In genomic region chr3:32138545-32139104, GRCh38 we compare ENCODE assay signal across 15 cellular contexts. TPM values are rescaled to one million over a fixed set of nuclear protein-coding genes. Genes with fewer than 3 reads are reported as not detected.
A peak's percentile ranks its signal among the peaks of the same experiment; 100 is the strongest.
DNase-seq lines count a peak whose midpoint lies in the region; ATAC-seq and TF ChIP-seq lines count a peak whose summit lies in the region.
"Had no signal": no experiment of that assay in that cellular context is flagged by ENCODE, and none has a peak within 500 bp of the region (broad histone marks: within the 10 kb centered on the region; RNA-seq: fewer than 3 reads in every experiment).

No MANE protein-coding gene starts in this region.

- no peak for TF ChIP-seq POLR2A in adrenal gland (IDR thresholded peaks at IDR 0.05)

- H3K4me1 Mint-ChIP-seq in activated naive CD4-positive, alpha-beta T cell treated with anti-CD3 and anti-CD28 coated beads, Interleukin-2, amount 10 ng/mL, durations not matched to agents 7 days and 5 days = peaks cover 21% of the 10 kb centered on the region
- peaks cover 30 to 41% of the 10 kb centered on the region in 2 donors for H3K4me1 Mint-ChIP-seq in stimulated activated naive B cell treated with anti-CD40 and anti-IgM and Interleukin-4, amounts not matched to agents 10 μg/mL and 1 μg/mL and 100 μg/mL, for 72 hours

- peaks cover 41% of the 10 kb centered on the region for H3K36me3 Mint-ChIP-seq in activated naive CD4-positive, alpha-beta T cell treated with anti-CD3 and anti-CD28 coated beads, Interleukin-2, amount 10 ng/mL, durations not matched to agents 7 days and 5 days
- peaks cover 17 to 30% of the 10 kb centered on the region in 2 donors for H3K36me3 Mint-ChIP-seq in stimulated activated naive B cell treated with anti-CD40 and anti-IgM and Interleukin-4, amounts not matched to agents 10 μg/mL and 1 μg/mL and 100 μg/mL, for 72 hours
- H3K36me3 Mint-ChIP-seq: stimulated activated effector memory CD8-positive, alpha-beta T cell treated with anti-CD3 and anti-CD28 coated beads, Interleukin-12 subunit alpha, Interleukin-12 subunit beta, amount 100 ng/mL, for 72 hours had no signal

- no peaks in the 10 kb centered on the region for H3K27me3 ChIP-seq in adrenal gland
- H3K27me3 ChIP-seq: heart right ventricle, upper lobe of right lung had no signal

- peaks cover 12 to 22% of the 10 kb centered on the region in 2 donors for H3K4me1 ChIP-seq in adrenal gland (replicated peaks in 1 of 2)

- H3K27me3 Mint-ChIP-seq in activated naive CD4-positive, alpha-beta T cell treated with anti-CD3 and anti-CD28 coated beads, Interleukin-2, amount 10 ng/mL, durations not matched to agents 7 days and 5 days = no peaks in the 10 kb centered on the region
- no peaks in the 10 kb centered on the region for H3K27me3 Mint-ChIP-seq in stimulated activated naive B cell treated with anti-CD40 and anti-IgM and Interleukin-4, amounts not matched to agents 10 μg/mL and 1 μg/mL and 100 μg/mL, for 72 hours

- peak; percentile 80 to 83 for ATAC-seq in stimulated activated naive B cell treated with anti-CD40 and anti-IgM and Interleukin-4, amounts not matched to agents 10 μg/mL and 1 μg/mL and 100 μg/mL, for 72 hours (replicated peaks)
- no peak for ATAC-seq in HG03095 (IDR thresholded peaks at IDR 0.05; ENCODE audit: unreplicated experiment)
- ATAC-seq: esophagus mucosa; stimulated activated effector memory CD8-positive, alpha-beta T cell treated with anti-CD3 and anti-CD28 coated beads, Interleukin-12 subunit alpha, Interleukin-12 subunit beta, amount 100 ng/mL, for 72 hours; upper lobe of right lung had no signal

- H3K9me3 ChIP-seq in adrenal gland (replicated peaks in 1 of 3) = no peaks in the 10 kb centered on the region
- H3K9me3 ChIP-seq: heart right ventricle, upper lobe of right lung had no signal

- no peaks in the 10 kb centered on the region for H3K36me3 ChIP-seq in adrenal gland (replicated peaks in 1 of 2)
- H3K36me3 ChIP-seq: upper lobe of right lung had no signal

- no peaks in the 10 kb centered on the region for H3K9me3 Mint-ChIP-seq in activated naive CD4-positive, alpha-beta T cell treated with anti-CD3 and anti-CD28 coated beads, Interleukin-2, amount 10 ng/mL, durations not matched to agents 7 days and 5 days
- H3K9me3 Mint-ChIP-seq in stimulated activated naive B cell treated with anti-CD40 and anti-IgM and Interleukin-4, amounts not matched to agents 10 μg/mL and 1 μg/mL and 100 μg/mL, for 72 hours = no peaks in the 10 kb centered on the region
- H3K9me3 Mint-ChIP-seq: stimulated activated effector memory CD8-positive, alpha-beta T cell treated with anti-CD3 and anti-CD28 coated beads, Interleukin-12 subunit alpha, Interleukin-12 subunit beta, amount 100 ng/mL, for 72 hours had no signal

- H3K27ac ChIP-seq in adrenal gland = peak overlapping the region in 1 of 5 donors; percentile 33
- H3K27ac ChIP-seq: heart right ventricle, SK-N-MC, upper lobe of right lung had no signal

- H3K27ac Mint-ChIP-seq in activated naive CD4-positive, alpha-beta T cell treated with anti-CD3 and anti-CD28 coated beads, Interleukin-2, amount 10 ng/mL, durations not matched to agents 7 days and 5 days = peak overlapping the region; percentile 7
- H3K27ac Mint-ChIP-seq in stimulated activated naive B cell treated with anti-CD40 and anti-IgM and Interleukin-4, amounts not matched to agents 10 μg/mL and 1 μg/mL and 100 μg/mL, for 72 hours = peak overlapping the region; percentile 56

- H3K4me3 ChIP-seq in adrenal gland = no peak overlapping the region
- H3K4me3 ChIP-seq: heart right ventricle, SK-N-MC, upper lobe of right lung had no signal

- DNase-seq in activated naive CD4-positive, alpha-beta T cell treated with anti-CD3 and anti-CD28 coated beads, Interleukin-2, amount 10 ng/mL, durations not matched to agents 7 days and 5 days = peak; percentile 22
- no peak for DNase-seq in activated naive CD4-positive, alpha-beta T cell treated with Interleukin-2 at 50 U/mL for 16 hours
- peak; percentile 29 for DNase-seq in OCI-M1 (lab: John Stamatoyannopoulos, UW)
- peak in 6 of 7 donors; percentile 64 to 76 (median 74) for DNase-seq in adrenal gland
- DNase-seq in stimulated activated naive B cell treated with anti-CD40 and anti-IgM and Interleukin-4, amounts not matched to agents 10 μg/mL and 1 μg/mL and 100 μg/mL, for 72 hours = peak; percentile 31
- no peak for DNase-seq in NCI-H1092 (lab: John Stamatoyannopoulos, UW)
- no peak for DNase-seq in stimulated activated CD8-positive, alpha-beta memory T cell treated with anti-CD3 and anti-CD28 coated beads, Interleukin-4, amount 100 ng/mL, for 48 hours
- DNase-seq: amygdala, heart right ventricle, NCI-H1436, upper lobe of right lung had no signal

- no peak for TF ChIP-seq CTCF in adrenal gland (IDR thresholded peaks at IDR 0.05)

- WGBS in adrenal gland, 4 donors = 48 to 60% (median 53%) methylated on average over 8 of the region's 8 CpGs

- intact Hi-C loops in adrenal gland (cut with DNase I) = no loop called here

- CTCF ChIA-PET in activated naive CD4-positive, alpha-beta T cell treated with anti-CD3 and anti-CD28 coated beads, Interleukin-2, amount 10 ng/mL, durations not matched to agents 7 days and 5 days (lab: Charles Lee) = interaction anchor here (1.0 to 1.5 kb wide), 2 partner anchors 27 to 120 kb away, joined by 3 to 6 read pairs; no protein-coding TSS in a partner anchor

- H3K4me3 Mint-ChIP-seq in activated naive CD4-positive, alpha-beta T cell treated with anti-CD3 and anti-CD28 coated beads, Interleukin-2, amount 10 ng/mL, durations not matched to agents 7 days and 5 days = no peak overlapping the region
- peak overlapping the region; percentile 17 to 61 for H3K4me3 Mint-ChIP-seq in stimulated activated naive B cell treated with anti-CD40 and anti-IgM and Interleukin-4, amounts not matched to agents 10 μg/mL and 1 μg/mL and 100 μg/mL, for 72 hours
- H3K4me3 Mint-ChIP-seq: stimulated activated effector memory CD8-positive, alpha-beta T cell treated with anti-CD3 and anti-CD28 coated beads, Interleukin-12 subunit alpha, Interleukin-12 subunit beta, amount 100 ng/mL, for 72 hours had no signal

RNA-seq across cellular contexts. Expression of gene GPD1L, which starts 32.2 kb away (rescaled TPM):
- total RNA-seq in adrenal gland = 100 to 1,000 TPM in 1 of 8 donors, 10 to 100 TPM in 7; 55.3 to 108 (median 79.1) TPM
- polyA plus RNA-seq in adrenal gland = 100 to 1,000 TPM in 1 of 3 donors, 10 to 100 TPM in 2; 19.7 to 116 (median 24.6) TPM

Comparison
In these comparisons a context has a peak if more than half of its experiments do, and no peak if none do; other contexts are left out.
1. DNase-seq: peak in activated naive CD4-positive, alpha-beta T cell treated with anti-CD3 and anti-CD28 coated beads, Interleukin-2, amount 10 ng/mL, durations not matched to agents 7 days and 5 days (single experiment), OCI-M1 (single experiment), adrenal gland (6 of 7) and stimulated activated naive B cell treated with anti-CD40 and anti-IgM and Interleukin-4, amounts not matched to agents 10 μg/mL and 1 μg/mL and 100 μg/mL, for 72 hours (single experiment); none in activated naive CD4-positive, alpha-beta T cell treated with Interleukin-2 at 50 U/mL for 16 hours (single experiment), NCI-H1092 (single experiment) and stimulated activated CD8-positive, alpha-beta memory T cell treated with anti-CD3 and anti-CD28 coated beads, Interleukin-4, amount 100 ng/mL, for 48 hours (single experiment).